In genomic region chr11:122440783-122441701, GRCh38 we compare ENCODE assay signal across 8 cellular contexts.
DNase-seq lines count a peak whose midpoint lies in the region; ATAC-seq and TF ChIP-seq lines count a peak whose summit lies in the region.

No MANE protein-coding gene starts in this region.

- H3K79me2 ChIP-seq in GM23338 (replicated peaks; ENCODE audit: insufficient read depth): no peaks in the 10 kb centered on the region

- H3K4me3 ChIP-seq in GM23338: peak overlapping the region; percentile 59
- H3K4me3 ChIP-seq in retinal pigment epithelial cell (ENCODE audit: low read length): peak overlapping the region; percentile 48
- H3K4me3 ChIP-seq in CD8-positive, alpha-beta T cell (ENCODE audit: low read depth, low read length): no peak overlapping the region

- H3F3A ChIP-seq in GM23338 (replicated peaks; ENCODE audit: low read depth): 0 out of 2 replicates have a peak, but pooled peaks cover 5% of the 10 kb centered on the region

- peaks cover 17% of the 10 kb centered on the region for H3K4me1 Mint-ChIP-seq in GM23338
- H3K4me1 Mint-ChIP-seq in CD8-positive, alpha-beta T cell (ENCODE audit: low read depth): peaks cover 4% of the 10 kb centered on the region

- DNase-seq in GM23338 (ENCODE audit: low spot score) (peak; percentile 89), amniotic epithelial cell (ENCODE audit: low read depth) (peak; percentile 57), hippocampal formation (lab: John Stamatoyannopoulos, UW) (peak; percentile 29 to 41), retinal pigment epithelial cell (ENCODE audit: low read depth) (no peak), HuH-7 (ENCODE audit: low spot score) (no peak), cortex of kidney (lab: John Stamatoyannopoulos, UW) (no peak)
- DNase-seq in CD8-positive, alpha-beta T cell: no peak

- no peaks in the 10 kb centered on the region for H3K9me3 ChIP-seq in CD8-positive, alpha-beta T cell (ENCODE audit: low read length)

- H4K20me1 ChIP-seq in GM23338 (replicated peaks; ENCODE audit: insufficient read depth): no peaks in the 10 kb centered on the region

- peak overlapping the region; percentile 79 for H3K4me2 ChIP-seq in GM23338

- no peaks in the 10 kb centered on the region for H3K27me3 ChIP-seq in GM23338 (ENCODE audit: insufficient read depth)
- H3K27me3 ChIP-seq in CD8-positive, alpha-beta T cell (ENCODE audit: insufficient read depth, low read length): peaks cover 9% of the 10 kb centered on the region

- no peaks in the 10 kb centered on the region for H3K36me3 ChIP-seq in GM23338 (ENCODE audit: insufficient read depth)
- no peaks in the 10 kb centered on the region for H3K36me3 ChIP-seq in CD8-positive, alpha-beta T cell (ENCODE audit: insufficient read depth, low read length)

- H3K27me3 Mint-ChIP-seq in GM23338 (ENCODE audit: insufficient read depth, low read depth, poor library complexity): peaks cover 2% of the 10 kb centered on the region
- H3K27me3 Mint-ChIP-seq in CD8-positive, alpha-beta T cell (ENCODE audit: low read depth): peaks cover 25% of the 10 kb centered on the region

- H3K27ac Mint-ChIP-seq in GM23338: peak overlapping the region; percentile 13; the same call in 1 of the 2 replicates
- no peak overlapping the region for H3K27ac Mint-ChIP-seq in CD8-positive, alpha-beta T cell

- POLR2A ChIA-PET in CD8-positive, alpha-beta T cell (lab: Charles Lee): no interaction called here

- no peaks in the 10 kb centered on the region for H3K9me3 Mint-ChIP-seq in GM23338
- no peaks in the 10 kb centered on the region for H3K9me3 Mint-ChIP-seq in CD8-positive, alpha-beta T cell

- H3K27ac ChIP-seq in GM23338 (ENCODE audit: low read depth): no peak overlapping the region
- H3K27ac ChIP-seq in CD8-positive, alpha-beta T cell (ENCODE audit: low read depth, low read length): no peak overlapping the region

- CTCF ChIA-PET in CD8-positive, alpha-beta T cell (lab: Charles Lee): no interaction called here

- H3K9me2 ChIP-seq in GM23338 (ENCODE audit: insufficient read depth): 0 out of 2 replicates have a peak, but pooled peaks cover 5% of the 10 kb centered on the region

- ATAC-seq in GM23338 (peak; percentile 72), HG02763 (IDR thresholded peaks at IDR 0.05; ENCODE audit: unreplicated experiment) (no peak)
- ATAC-seq in CD8-positive, alpha-beta T cell: no peak

- no peaks in the 10 kb centered on the region for H3K36me3 Mint-ChIP-seq in GM23338 (ENCODE audit: low read depth)
- no peaks in the 10 kb centered on the region for H3K36me3 Mint-ChIP-seq in CD8-positive, alpha-beta T cell

- intact Hi-C loops in CD8-positive, alpha-beta T cell (cut with DNase I, micrococcal nuclease): no loop called here

- H2AFZ ChIP-seq in GM23338: no peak overlapping the region

- no peak overlapping the region; the same call in 2 of the 3 replicates for H3K4me3 Mint-ChIP-seq in GM23338
- no peak overlapping the region for H3K4me3 Mint-ChIP-seq in CD8-positive, alpha-beta T cell

- H3K4me1 ChIP-seq in GM23338 (ENCODE audit: insufficient read depth): peaks cover 33% of the 10 kb centered on the region
- no peaks in the 10 kb centered on the region for H3K4me1 ChIP-seq in CD8-positive, alpha-beta T cell (ENCODE audit: insufficient read depth, low read length)

- TF ChIP-seq CTCF in GM23338 (conservative IDR thresholded peaks at IDR 0.05; ENCODE audit: low read depth in 2 of 2): no peak
- no peak for TF ChIP-seq CTCF in retinal pigment epithelial cell (conservative IDR thresholded peaks at IDR 0.05; ENCODE audit: low read depth, low read length)
- TF ChIP-seq CTCF in CD8-positive, alpha-beta T cell (IDR thresholded peaks at IDR 0.05): no peak

TF ChIP-seq in GM23338, 12 proteins besides CTCF, POLR2A, EP300 and RAD21 (continues in another document):
- no peak for TF ChIP-seq POLR2AphosphoS5 (IDR thresholded peaks at IDR 0.05; ENCODE audit: low read depth)
- TF ChIP-seq ZNF462 (CRISPR knock-in tag; IDR thresholded peaks at IDR 0.05): no peak
- no peak for TF ChIP-seq NANOG (IDR thresholded peaks at IDR 0.05; ENCODE audit: borderline replicate concordance)
- no peak for TF ChIP-seq EZH2 (IDR thresholded peaks at IDR 0.05; ENCODE audit: low read depth, unreplicated experiment)
- no peak for TF ChIP-seq JUNB (IDR thresholded peaks at IDR 0.05; ENCODE audit: unreplicated experiment)
- no peak for TF ChIP-seq ETS1 (IDR thresholded peaks at IDR 0.05)

Comparison
In these comparisons a context has a peak if more than half of its experiments do, and no peak if none do; other contexts are left out.
1. DNase-seq: peak in GM23338 (single experiment), amniotic epithelial cell (single experiment) and hippocampal formation (2 of 2); none in retinal pigment epithelial cell (single experiment), HuH-7 (single experiment), cortex of kidney (single experiment) and CD8-positive, alpha-beta T cell (0 of 7).